ENCODE assay signal across 2 cellular contexts in the genomic region with DNA sequence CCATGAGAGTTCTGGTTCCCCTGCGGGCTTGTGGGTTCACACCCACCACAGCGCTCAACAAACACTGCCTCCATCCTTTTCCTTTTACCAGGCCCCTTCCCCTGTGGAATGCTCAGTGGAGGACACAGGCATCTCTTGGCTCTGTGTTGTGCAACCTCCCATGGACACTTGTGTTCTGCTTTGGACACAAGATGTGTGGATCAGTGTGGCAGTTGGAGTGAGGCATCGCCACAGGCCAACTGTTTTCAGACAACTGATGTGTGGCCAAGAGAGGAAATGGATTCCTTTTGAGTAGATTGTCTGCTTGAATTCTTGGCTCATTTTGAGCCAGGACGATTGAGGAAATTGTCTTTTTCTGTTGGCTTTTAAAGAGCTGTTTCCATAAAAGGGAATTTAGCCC.
A peak's percentile ranks its signal among the peaks of the same experiment; 100 is the strongest.
TF ChIP-seq lines count a peak whose summit lies in the region.

No MANE protein-coding gene starts in this region.

TF ChIP-seq in HepG2, 621 proteins besides CTCF, POLR2A, EP300 and RAD21:
- no peak for TF ChIP-seq ZNF572 (CRISPR knock-in tag; IDR thresholded peaks at IDR 0.05)
- no peak for TF ChIP-seq NFE2L2 (IDR thresholded peaks at IDR 0.05; ENCODE audit: low read length)
- no peak for TF ChIP-seq ZFP37 (CRISPR knock-in tag; IDR thresholded peaks at IDR 0.05; ENCODE audit: borderline replicate concordance)
- TF ChIP-seq, protein P1, sequence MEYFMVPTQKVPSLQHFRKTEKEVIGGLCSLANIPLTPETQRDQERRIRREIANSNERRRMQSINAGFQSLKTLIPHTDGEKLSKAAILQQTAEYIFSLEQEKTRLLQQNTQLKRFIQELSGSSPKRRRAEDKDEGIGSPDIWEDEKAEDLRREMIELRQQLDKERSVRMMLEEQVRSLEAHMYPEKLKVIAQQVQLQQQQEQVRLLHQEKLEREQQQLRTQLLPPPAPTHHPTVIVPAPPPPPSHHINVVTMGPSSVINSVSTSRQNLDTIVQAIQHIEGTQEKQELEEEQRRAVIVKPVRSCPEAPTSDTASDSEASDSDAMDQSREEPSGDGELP (IDR thresholded peaks at IDR 0.05; ENCODE audit: borderline replicate concordance, low read depth), result no peak
- TF ChIP-seq CEBPB (IDR thresholded peaks at IDR 0.05; ENCODE audit: borderline replicate concordance, low read depth, low read length), result peak; percentile 68; the same call in 1 of the 2 replicates
- no peak for TF ChIP-seq ADNP (CRISPR knock-in tag; IDR thresholded peaks at IDR 0.05)
- TF ChIP-seq HOXA3 (CRISPR knock-in tag; IDR thresholded peaks at IDR 0.05), result no peak
- no peak for TF ChIP-seq FOXO1 (CRISPR knock-in tag; IDR thresholded peaks at IDR 0.05)

TF ChIP-seq in H1, 55 proteins besides CTCF, POLR2A, EP300 and RAD21:
- TF ChIP-seq CBX8 (IDR thresholded peaks at IDR 0.05; ENCODE audit: borderline replicate concordance, low read depth, low read length) (no peak), BCL11A (IDR thresholded peaks at IDR 0.05; ENCODE audit: low read depth in 2 of 2, low read length in 2 of 2) (no peak), TBP (IDR thresholded peaks at IDR 0.05; ENCODE audit: low read depth, low read length) (no peak)
